In the genomic region with DNA sequence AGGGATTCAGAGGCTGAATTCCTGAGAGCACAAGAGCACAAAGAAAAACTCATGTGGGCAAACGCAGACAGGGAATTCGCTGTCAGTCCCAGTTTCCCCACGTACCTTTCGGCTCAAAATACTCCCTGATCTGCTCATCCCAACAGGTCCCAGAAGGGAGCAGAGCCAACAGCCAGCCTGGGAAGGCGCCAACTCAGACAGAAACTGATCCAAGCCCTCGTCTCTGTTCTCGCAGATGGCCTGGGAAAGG, we compare ENCODE assay signal across 11 cellular contexts.
DNase-seq lines count a peak whose midpoint lies in the region; ATAC-seq, FAIRE-seq and TF ChIP-seq lines count a peak whose summit lies in the region.
"Had no signal": no experiment of that assay in that cellular context is flagged by ENCODE, and none has a peak within 500 bp of the region (broad histone marks: within the 10 kb centered on the region; RNA-seq: fewer than 3 reads in every experiment).

No MANE protein-coding gene starts in this region.

- no peak for ATAC-seq in HG03097 (IDR thresholded peaks at IDR 0.05; ENCODE audit: low FRiP score, unreplicated experiment)

- H3K36me3 ChIP-seq in SK-N-MC (ENCODE audit: insufficient read depth, low read length) (no peaks in the 10 kb centered on the region), iPS-18a (ENCODE audit: control insufficient read depth, low read depth, low read length) (no peaks in the 10 kb centered on the region)
- H3K36me3 ChIP-seq: cardiac muscle cell had no signal

- peaks cover 98% of the 10 kb centered on the region for H3K27me3 ChIP-seq in iPS-18a (ENCODE audit: control insufficient read depth, insufficient read depth, low read length)

- H3K9ac ChIP-seq in SK-N-MC (ENCODE audit: insufficient read length) (no peak overlapping the region), iPS-18a (ENCODE audit: low read length) (no peak overlapping the region)

- no peak for FAIRE-seq in H54 (lab: Jason Lieb, UNC)

- TF ChIP-seq POLR2A in H54 (IDR thresholded peaks at IDR 0.05; ENCODE audit: low read depth, low read length): no peak

- H3K9me3 ChIP-seq in SK-N-MC (ENCODE audit: low read depth, low read length) (no peaks in the 10 kb centered on the region), iPS-18a (ENCODE audit: control insufficient read depth, low read depth, low read length) (no peaks in the 10 kb centered on the region)

- DNase-seq in DMS53 treated with DMSO at 0.1 percent for 48 hours (lab: John Stamatoyannopoulos, UW; ENCODE audit: unreplicated experiment): peak; percentile 8
- no peak for DNase-seq in DMS53 (lab: John Stamatoyannopoulos, UW)
- DNase-seq in SK-N-MC (ENCODE audit: low read depth, low spot score): no peak
- no peak for DNase-seq in AML-193 (lab: John Stamatoyannopoulos, UW)
- DNase-seq in H54 (ENCODE audit: insufficient read length, low spot score): no peak
- DNase-seq: activated CD4-positive, alpha-beta T cell treated with anti-CD3 and anti-CD28 coated beads, Interleukin-2, amount 50 U/mL, for 4 hours; Calu3 had no signal

- H3K4me1 ChIP-seq in iPS-18a (ENCODE audit: control insufficient read depth, low read depth, low read length): peaks cover 5% of the 10 kb centered on the region

- H3K27ac ChIP-seq in SK-N-MC (peak overlapping the region; percentile 74; the same call in 1 of the 2 replicates), iPS-18a (ENCODE audit: low read length) (no peak overlapping the region), skin epidermis (peak overlapping the region in 11 of 21 experiments; percentile 7 to 79 (median 62))
- H3K27ac ChIP-seq: cardiac muscle cell had no signal

- H3K4me3 ChIP-seq in SK-N-MC (no peak overlapping the region), iPS-18a (ENCODE audit: low read length) (peak overlapping the region; percentile 23), skin epidermis (no peak overlapping the region)
- H3K4me3 ChIP-seq: cardiac muscle cell had no signal
